24 cellular contexts compared by ENCODE assay signal in the genomic region with DNA sequence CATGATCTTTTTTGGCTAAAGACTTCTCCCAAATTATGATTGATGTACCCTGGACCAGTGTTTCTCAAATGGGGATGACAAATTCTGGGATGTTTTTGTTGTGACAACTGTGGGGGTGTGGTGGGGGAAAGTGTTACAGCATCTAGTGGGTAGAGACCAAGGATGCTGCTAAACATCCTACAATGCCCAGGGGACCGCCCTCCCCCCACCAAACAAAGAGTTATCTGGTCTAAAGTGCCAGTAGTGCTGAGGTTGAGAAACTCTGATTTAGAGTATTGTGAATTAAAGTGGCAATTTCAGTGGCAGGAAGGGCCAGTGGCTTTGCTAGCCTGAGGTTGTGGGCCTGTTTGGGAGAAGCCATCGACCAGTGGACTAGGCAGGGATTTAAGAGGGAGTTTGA. TPM values are rescaled to one million over a fixed set of nuclear protein-coding genes. Genes with fewer than 3 reads are reported as not detected.
DNase-seq lines count a peak whose midpoint lies in the region; ATAC-seq and TF ChIP-seq lines count a peak whose summit lies in the region.
"Had no signal": no experiment of that assay in that cellular context is flagged by ENCODE, and none has a peak within 500 bp of the region (broad histone marks: within the 10 kb centered on the region; RNA-seq: fewer than 3 reads in every experiment).

No MANE protein-coding gene starts in this region.

- no peak for TF ChIP-seq POLR2A in Peyer's patch (IDR thresholded peaks at IDR 0.05)

- ATAC-seq in activated CD8-positive, alpha-beta memory T cell treated with anti-CD3 and anti-CD28 coated beads, Interleukin-2, amount 10 ng/mL, durations not matched to agents 7 days and 5 days, result no peak
- ATAC-seq: A549, GM12878, GM23338 had no signal

- no peaks in the 10 kb centered on the region for H3K27me3 Mint-ChIP-seq in activated CD8-positive, alpha-beta memory T cell treated with anti-CD3 and anti-CD28 coated beads, Interleukin-2, amount 10 ng/mL, durations not matched to agents 7 days and 5 days
- no peaks in the 10 kb centered on the region for H3K27me3 Mint-ChIP-seq in osteocyte (ENCODE audit: unreplicated experiment)
- H3K27me3 Mint-ChIP-seq: CD4-positive, alpha-beta T cell had no signal

- H3K36me3 Mint-ChIP-seq in activated CD8-positive, alpha-beta memory T cell treated with anti-CD3 and anti-CD28 coated beads, Interleukin-2, amount 10 ng/mL, durations not matched to agents 7 days and 5 days, result peaks cover 2% of the 10 kb centered on the region
- peaks cover 20% of the 10 kb centered on the region for H3K36me3 Mint-ChIP-seq in osteocyte (ENCODE audit: unreplicated experiment)

- no peaks in the 10 kb centered on the region for H3K4me1 ChIP-seq in Peyer's patch
- H3K4me1 ChIP-seq: BE2C; BLaER1 treated with 17β-estradiol and CSF1 and Interleukin-3, amounts not matched to agents 10 nM and 100 nM; HAP-1 had no signal

- DNase-seq in activated CD8-positive, alpha-beta memory T cell treated with anti-CD3 and anti-CD28 coated beads, Interleukin-2, amount 10 ng/mL, durations not matched to agents 7 days and 5 days, result peak; percentile 2
- DNase-seq in activated CD8-positive, alpha-beta memory T cell treated with anti-CD3 and anti-CD28 coated beads, Interleukin-2, amount 50 U/mL, for 48 hours, result no peak
- DNase-seq in islet precursor cell (peak; percentile 31), osteocyte (ENCODE audit: extremely low spot score, unreplicated experiment) (peak; percentile 38), Peyer's patch (no peak), SKM-1 treated with dmso at 0.1 percent for 144 hours (lab: John Stamatoyannopoulos, UW; ENCODE audit: unreplicated experiment) (no peak)
- DNase-seq: 8988T; ACHN; AML-193; BE2C; CD4-positive, alpha-beta T cell; CD8-positive, alpha-beta memory T cell; DMS 273 treated with DMSO at 0.1 percent for 48 hours; DMS79; EL; GDM1; HFFc6 had no signal

- no peak overlapping the region for H3K27ac Mint-ChIP-seq in activated CD8-positive, alpha-beta memory T cell treated with anti-CD3 and anti-CD28 coated beads, Interleukin-2, amount 10 ng/mL, durations not matched to agents 7 days and 5 days
- no peak overlapping the region for H3K27ac Mint-ChIP-seq in osteocyte (ENCODE audit: unreplicated experiment)
- H3K27ac Mint-ChIP-seq: CD14-positive monocyte; CD4-positive, alpha-beta T cell; GM23338; HFFc6 had no signal

- peaks cover 0 to 4% (median 0%) of the 10 kb centered on the region in 3 donors for H3K36me3 ChIP-seq in Peyer's patch
- H3K36me3 ChIP-seq: BE2C; BLaER1 treated with 17β-estradiol and CSF1 and Interleukin-3, amounts not matched to agents 10 nM and 100 nM; HAP-1 had no signal

- no peak overlapping the region for H3K4me3 Mint-ChIP-seq in activated CD8-positive, alpha-beta memory T cell treated with anti-CD3 and anti-CD28 coated beads, Interleukin-2, amount 10 ng/mL, durations not matched to agents 7 days and 5 days
- no peak overlapping the region for H3K4me3 Mint-ChIP-seq in osteocyte (ENCODE audit: unreplicated experiment)
- H3K4me3 Mint-ChIP-seq: CD14-positive monocyte; CD4-positive, alpha-beta T cell; CD8-positive, alpha-beta memory T cell; GM23338; HFFc6 had no signal

- no peaks in the 10 kb centered on the region for H3K9me3 Mint-ChIP-seq in activated CD8-positive, alpha-beta memory T cell treated with anti-CD3 and anti-CD28 coated beads, Interleukin-2, amount 10 ng/mL, durations not matched to agents 7 days and 5 days (ENCODE audit: low read depth)
- H3K9me3 Mint-ChIP-seq in osteocyte (ENCODE audit: unreplicated experiment), result peaks cover 3% of the 10 kb centered on the region
- H3K9me3 Mint-ChIP-seq: CD4-positive, alpha-beta T cell; CD8-positive, alpha-beta memory T cell; HFFc6 had no signal

- no peaks in the 10 kb centered on the region for H3K4me1 Mint-ChIP-seq in activated CD8-positive, alpha-beta memory T cell treated with anti-CD3 and anti-CD28 coated beads, Interleukin-2, amount 10 ng/mL, durations not matched to agents 7 days and 5 days
- peaks cover 6% of the 10 kb centered on the region for H3K4me1 Mint-ChIP-seq in osteocyte (ENCODE audit: unreplicated experiment)
- H3K4me1 Mint-ChIP-seq: CD8-positive, alpha-beta memory T cell; GM23338 had no signal

- H3K27me3 ChIP-seq in Peyer's patch, result no peaks in the 10 kb centered on the region
- H3K27me3 ChIP-seq: BE2C; BLaER1 treated with 17β-estradiol and CSF1 and Interleukin-3, amounts not matched to agents 10 nM and 100 nM had no signal

- TF ChIP-seq CTCF in osteocyte (IDR thresholded peaks at IDR 0.05) (no peak), Peyer's patch (IDR thresholded peaks at IDR 0.05) (no peak)

- H3K9me3 ChIP-seq in Peyer's patch, result no peaks in the 10 kb centered on the region
- H3K9me3 ChIP-seq: BE2C, HAP-1 had no signal

- no peak overlapping the region for H3K27ac ChIP-seq in Peyer's patch
- H3K27ac ChIP-seq: A549; BLaER1 treated with 17β-estradiol and CSF1 and Interleukin-3, amounts not matched to agents 10 nM and 100 nM had no signal

- H3K4me3 ChIP-seq in Peyer's patch, result no peak overlapping the region
- H3K4me3 ChIP-seq: A549; BLaER1 treated with 17β-estradiol and CSF1 and Interleukin-3, amounts not matched to agents 10 nM and 100 nM; GM12878; GM23338; HAP-1 had no signal

- CTCF ChIA-PET in activated CD8-positive, alpha-beta memory T cell treated with anti-CD3 and anti-CD28 coated beads, Interleukin-2, amount 10 ng/mL, durations not matched to agents 7 days and 5 days (lab: Charles Lee), result no interaction called here

RNA-seq across cellular contexts. Expression of gene SLC47A2, which starts 33.3 kb away (rescaled TPM):
- total RNA-seq in activated CD8-positive, alpha-beta memory T cell treated with anti-CD3 and anti-CD28 coated beads, Interleukin-2, amount 10 ng/mL, durations not matched to agents 7 days and 5 days, result not detected
- total RNA-seq in osteocyte (0.16 and 0.24 TPM in 2 replicates), Peyer's patch (1 to 10 TPM in 3 of 4 donors, not detected in 1; 3.9 to 6.8 (median 6.3) TPM)
- total RNA-seq: CD4-positive, alpha-beta T cell; CD8-positive, alpha-beta memory T cell; GM12878; GM23338; H4; HFFc6 had no signal

RNA-seq across cellular contexts. Expression of gene ALDH3A2, which starts 34.6 kb away (rescaled TPM):
- 10 to 100 TPM; 29.9 to 30.5 TPM for total RNA-seq in activated CD8-positive, alpha-beta memory T cell treated with anti-CD3 and anti-CD28 coated beads, Interleukin-2, amount 10 ng/mL, durations not matched to agents 7 days and 5 days
- 87.5 and 97.1 TPM in 2 replicates for total RNA-seq in osteocyte
- 100 to 1,000 TPM; 171 to 330 (median 269) TPM for total RNA-seq in Peyer's patch

Comparison
In these comparisons a context has a peak if more than half of its experiments do, and no peak if none do; other contexts are left out.
1. DNase-seq: peak in activated CD8-positive, alpha-beta memory T cell treated with anti-CD3 and anti-CD28 coated beads, Interleukin-2, amount 10 ng/mL, durations not matched to agents 7 days and 5 days (single experiment), islet precursor cell (single experiment) and osteocyte (single experiment); none in activated CD8-positive, alpha-beta memory T cell treated with anti-CD3 and anti-CD28 coated beads, Interleukin-2, amount 50 U/mL, for 48 hours (single experiment), Peyer's patch (0 of 3) and SKM-1 treated with dmso at 0.1 percent for 144 hours (single experiment).